ENCODE assay signal across 8 cellular contexts in genomic region chr1:182259229-182259872, GRCh38.
A peak's percentile ranks its signal among the peaks of the same experiment; 100 is the strongest.
DNase-seq lines count a peak whose midpoint lies in the region; ATAC-seq and TF ChIP-seq lines count a peak whose summit lies in the region.

No MANE protein-coding gene starts in this region.

- DNase-seq in ELR (ENCODE audit: low read depth) = peak; percentile 27
- DNase-seq in PC-9 = peak; percentile 36 to 89
- peak; percentile 2 to 10 for DNase-seq in activated T-helper 1 cell treated with anti-CD3 and anti-CD28 coated beads, Interleukin-2, amount 50 U/mL, for 16 hours (ENCODE audit: low read depth in 1 of 2, low spot score in 1 of 2)
- DNase-seq in right atrium auricular region (ENCODE audit: low spot score) = peak; percentile 68
- DNase-seq in stimulated activated CD8-positive, alpha-beta memory T cell treated with anti-CD3 and anti-CD28 coated beads, Interleukin-15, amount 100 ng/mL, for 48 hours (ENCODE audit: low read depth in 2 of 2) = peak; percentile 36 to 52
- DNase-seq in HEK293T (ENCODE audit: extremely low spot score) = no peak
- DNase-seq in cerebellar cortex (ENCODE audit: low spot score) = no peak

- peak overlapping the region; percentile 4 for H3K4me2 ChIP-seq in PC-9

- H3F3A ChIP-seq in PC-9 (ENCODE audit: insufficient read depth, low read depth) = no peaks in the 10 kb centered on the region

- H3K27ac ChIP-seq in PC-9 = peak overlapping the region; percentile 2; the same call in 1 of the 2 replicates
- peak overlapping the region; percentile 58 to 72 for H3K27ac ChIP-seq in right atrium auricular region

- H3K9me2 ChIP-seq in PC-9 (ENCODE audit: insufficient read depth) = no peaks in the 10 kb centered on the region

- H3K36me3 ChIP-seq in PC-9 (ENCODE audit: low read depth) = no peaks in the 10 kb centered on the region
- no peaks in the 10 kb centered on the region for H3K36me3 ChIP-seq in right atrium auricular region

- intact Hi-C loops in PC-9 (cut with micrococcal nuclease; ENCODE audit: unreplicated experiment) = no loop called here

- POLR2A ChIA-PET in PC-9 (lab: Charles Lee; ENCODE audit: unreplicated experiment) = no interaction called here
- POLR2A ChIA-PET in HEK293T (lab: Yijun Ruan, JAX) = no interaction called here

- H3K4me1 ChIP-seq in PC-9 (replicated peaks; ENCODE audit: insufficient read depth) (peaks cover 13% of the 10 kb centered on the region), right atrium auricular region (peaks cover 0 to 33% of the 10 kb centered on the region in 2 donors)

- no peaks in the 10 kb centered on the region for H3K79me2 ChIP-seq in PC-9 (ENCODE audit: low read depth)

- peak overlapping the region; percentile 6; the same call in 1 of the 2 replicates for H2AFZ ChIP-seq in PC-9

- H4K20me1 ChIP-seq in PC-9 (ENCODE audit: insufficient read depth) = no peaks in the 10 kb centered on the region

- no peaks in the 10 kb centered on the region for H3K27me3 ChIP-seq in PC-9 (ENCODE audit: insufficient read depth, low read depth)
- H3K27me3 ChIP-seq in right atrium auricular region = no peaks in the 10 kb centered on the region

- H3K4me3 ChIP-seq in PC-9 = no peak overlapping the region
- no peak overlapping the region for H3K4me3 ChIP-seq in right atrium auricular region

- no peak for TF ChIP-seq CTCF in PC-9 (conservative IDR thresholded peaks at IDR 0.05)
- TF ChIP-seq CTCF in right atrium auricular region (IDR thresholded peaks at IDR 0.05) = no peak

- CTCF ChIA-PET in PC-9 (lab: Charles Lee) = interaction anchor here (0.6 kb wide), 1 partner anchor 11 kb away, joined by 3 read pairs; no protein-coding TSS in a partner anchor
- CTCF ChIA-PET in HEK293T (lab: Yijun Ruan, JAX) = no interaction called here

- H3K9me3 ChIP-seq in PC-9 (ENCODE audit: insufficient read depth, low read depth) (no peaks in the 10 kb centered on the region), right atrium auricular region (no peaks in the 10 kb centered on the region)

- ATAC-seq in HG02759 (IDR thresholded peaks at IDR 0.05; ENCODE audit: unreplicated experiment) = peak; percentile 71

- BruUV-seq in PC-9 (replicated peaks; lab: Mats Ljungman, UMichigan) = no TSS peak

TF ChIP-seq in HEK293T, 16 proteins besides CTCF, POLR2A, EP300 and RAD21:
- no peak for TF ChIP-seq ARNT (IDR thresholded peaks at IDR 0.05)
- TF ChIP-seq FOXM1 (IDR thresholded peaks at IDR 0.05; ENCODE audit: borderline replicate concordance) = no peak
- TF ChIP-seq ZNF384 (IDR thresholded peaks at IDR 0.05) = no peak
- TF ChIP-seq HDGF (IDR thresholded peaks at IDR 0.05; ENCODE audit: borderline replicate concordance) = no peak
- TF ChIP-seq TARDBP (IDR thresholded peaks at IDR 0.05) = no peak
- no peak for TF ChIP-seq ELF4 (IDR thresholded peaks at IDR 0.05)
- TF ChIP-seq L3MBTL2 (conservative IDR thresholded peaks at IDR 0.05) = no peak; the same call in 1 of the 2 replicates
- TF ChIP-seq BHLHE40 (IDR thresholded peaks at IDR 0.05; ENCODE audit: borderline replicate concordance) = no peak
- no peak for TF ChIP-seq LEF1 (IDR thresholded peaks at IDR 0.05; ENCODE audit: borderline replicate concordance)
- no peak for TF ChIP-seq NFRKB (IDR thresholded peaks at IDR 0.05)
- no peak for TF ChIP-seq SUZ12 (IDR thresholded peaks at IDR 0.05)
- TF ChIP-seq SP1 (IDR thresholded peaks at IDR 0.05) = no peak

Comparison
In these comparisons a context has a peak if more than half of its experiments do, and no peak if none do; other contexts are left out.
1. DNase-seq: peak in ELR (single experiment), PC-9 (2 of 2), activated T-helper 1 cell treated with anti-CD3 and anti-CD28 coated beads, Interleukin-2, amount 50 U/mL, for 16 hours (2 of 2), right atrium auricular region (single experiment) and stimulated activated CD8-positive, alpha-beta memory T cell treated with anti-CD3 and anti-CD28 coated beads, Interleukin-15, amount 100 ng/mL, for 48 hours (2 of 2); none in HEK293T (single experiment) and cerebellar cortex (single experiment).